ENCODE assay signal across 8 cellular contexts in the genomic region with DNA sequence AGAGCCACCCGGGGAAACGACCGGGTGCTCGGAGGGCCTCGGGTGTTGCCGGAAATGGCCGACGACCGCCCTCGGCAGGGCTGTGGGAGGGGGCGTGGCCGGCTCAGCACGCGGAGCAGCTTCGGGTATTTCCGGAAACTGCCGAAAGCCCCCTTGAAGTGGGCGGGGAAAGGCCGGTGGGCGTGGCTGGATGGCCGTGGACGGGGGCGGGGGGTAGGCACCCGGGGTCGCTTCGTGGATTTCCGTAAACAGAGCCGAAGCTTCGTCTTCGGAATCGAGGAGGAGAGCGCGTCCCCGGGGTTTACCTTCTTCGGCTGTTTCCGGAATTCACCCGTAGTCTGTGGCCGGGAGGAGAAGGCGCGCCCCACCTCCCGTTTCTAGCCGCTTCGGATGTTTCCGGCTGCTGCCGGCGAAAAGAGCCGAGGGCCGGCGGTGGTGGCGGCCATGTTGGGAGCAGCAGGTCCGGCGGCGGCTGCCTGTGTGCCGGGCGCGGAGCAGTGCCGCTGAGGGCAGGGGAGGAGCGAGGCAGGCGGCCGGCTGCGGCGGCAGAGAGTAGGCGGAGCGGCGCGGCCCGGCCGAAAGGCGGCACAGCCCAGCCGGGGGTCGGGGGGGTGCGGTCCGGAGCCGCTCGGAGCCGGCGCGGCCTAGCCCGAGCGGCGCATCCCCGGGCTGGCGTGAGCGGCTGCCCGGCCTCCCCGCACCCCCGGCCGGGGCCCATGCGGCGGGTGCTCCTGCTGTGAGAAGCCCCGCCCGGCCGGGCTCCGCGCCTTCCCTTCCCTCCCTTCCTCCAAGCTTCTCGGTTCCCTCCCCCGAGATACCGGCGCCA. TPM values are rescaled to one million over a fixed set of nuclear protein-coding genes. Genes with fewer than 3 reads are reported as not detected.
DNase-seq lines count a peak whose midpoint lies in the region; ATAC-seq and TF ChIP-seq lines count a peak whose summit lies in the region.

A gene (plus strand): TSS at position 429 of the 826 bp plus-strand sequence. CDS start 397 bp downstream, at position 826.

- peaks cover 59% of the 10 kb centered on the region for H3K4me1 ChIP-seq in left ventricle myocardium inferior
- H3K4me1 ChIP-seq in prostate gland (replicated peaks): peaks cover 14% of the 10 kb centered on the region
- H3K4me1 ChIP-seq in urinary bladder (ENCODE audit: insufficient read depth): no peaks in the 10 kb centered on the region

- intact Hi-C loops in left ventricle myocardium inferior (cut with micrococcal nuclease) (no loop called here), prostate gland (cut with DNase I) (loop anchor here (5.0 kb wide), 1 partner anchor 313 kb away; no protein-coding TSS in a partner anchor)

- peak; percentile 76 for ATAC-seq in GM18498 (IDR thresholded peaks at IDR 0.05; ENCODE audit: unreplicated experiment)
- ATAC-seq in HG02938 (IDR thresholded peaks at IDR 0.05; ENCODE audit: unreplicated experiment): peak; percentile 74

- TF ChIP-seq CTCF in left ventricle myocardium inferior (IDR thresholded peaks at IDR 0.05; ENCODE audit: borderline replicate concordance) (no peak), prostate gland (IDR thresholded peaks at IDR 0.05) (no peak)

- H3K27ac ChIP-seq in angular gyrus (ENCODE audit: low read depth, low read length) (peak within 1 kb of the TSS; percentile 64), left ventricle myocardium inferior (replicated peaks) (peak within 1 kb of the TSS; percentile 88), prostate gland (peak within 1 kb of the TSS; percentile 85 to 93), urinary bladder (ENCODE audit: low read depth) (peak within 1 kb of the TSS; percentile 15)

- H3K27me3 ChIP-seq in left ventricle myocardium inferior (ENCODE audit: low read depth): no peaks in the 10 kb centered on the region
- no peaks in the 10 kb centered on the region for H3K27me3 ChIP-seq in prostate gland (replicated peaks; ENCODE audit: insufficient read depth)

- peaks cover 16% of the 10 kb centered on the region for H3K36me3 ChIP-seq in left ventricle myocardium inferior
- H3K36me3 ChIP-seq in prostate gland: no peaks in the 10 kb centered on the region
- no peaks in the 10 kb centered on the region for H3K36me3 ChIP-seq in urinary bladder (ENCODE audit: insufficient read depth)

- DNase-seq in NCI-H187 (lab: John Stamatoyannopoulos, UW): peak; percentile 90 to 98
- DNase-seq in T-helper 2 cell: peak; percentile 99 to 100 (median 99)
- DNase-seq in left ventricle myocardium inferior: peak; percentile 97
- DNase-seq in prostate gland (ENCODE audit: low spot score): peak; percentile 99

- H3K4me3 ChIP-seq in left ventricle myocardium inferior (peak within 1 kb of the TSS; percentile 91), prostate gland (peak within 1 kb of the TSS; percentile 76 to 87), urinary bladder (ENCODE audit: low read depth, low read length) (peak within 1 kb of the TSS; percentile 89)

- under 1% methylated on average over 80 of the region's 99 CpGs for WGBS in prostate gland
- WGBS in urinary bladder: under 1% methylated on average over 99 of the region's 99 CpGs

- peak; percentile 81 for TF ChIP-seq POLR2A in prostate gland (IDR thresholded peaks at IDR 0.05)

- H3K9me3 ChIP-seq in left ventricle myocardium inferior (replicated peaks): no peaks in the 10 kb centered on the region
- H3K9me3 ChIP-seq in prostate gland: no peaks in the 10 kb centered on the region

RNA-seq across cellular contexts. Expression of the gene that starts here (rescaled TPM):
- total RNA-seq in left ventricle myocardium inferior (36.6 TPM), prostate gland (10 to 100 TPM; 65.4 to 67.2 TPM), urinary bladder (13.1 TPM)
- polyA plus RNA-seq in urinary bladder: 21.6 TPM

Comparison
In these comparisons a context has a peak if more than half of its experiments do, and no peak if none do; other contexts are left out.
1. Peak in every context shown above with its lines: DNase-seq, ATAC-seq, H3K4me3 ChIP-seq and H3K27ac ChIP-seq.
2. H3K27ac ChIP-seq: peak in every context shown above with its lines; median percentile 89 in prostate gland; 88 in left ventricle myocardium inferior; 64 in angular gyrus; 15 in urinary bladder.